Comparison of ENCODE assay signal across 9 cellular contexts in genomic region chr3:19945405-19946290, GRCh38. TPM values are rescaled to one million over a fixed set of nuclear protein-coding genes. Genes with fewer than 3 reads are reported as not detected.
A peak's percentile ranks its signal among the peaks of the same experiment; 100 is the strongest.
DNase-seq lines count a peak whose midpoint lies in the region; ATAC-seq and TF ChIP-seq lines count a peak whose summit lies in the region.
"Had no signal": no experiment of that assay in that cellular context is flagged by ENCODE, and none has a peak within 500 bp of the region (broad histone marks: within the 10 kb centered on the region; RNA-seq: fewer than 3 reads in every experiment).

No MANE protein-coding gene starts in this region.

- DNase-seq in HuH-7 (ENCODE audit: low spot score) (peak; percentile 29), ascending aorta (ENCODE audit: low spot score in 2 of 2) (no peak), lung microvascular endothelial cell (ENCODE audit: low read depth in 2 of 2) (peak; percentile 1 to 6), omental fat pad (ENCODE audit: low spot score) (no peak)
- DNase-seq in activated effector memory CD4-positive, alpha-beta T cell treated with Interleukin-2 at 50 U/mL for 16 hours, result no peak

- H3K4me1 ChIP-seq in ACC112 (ENCODE audit: control insufficient read depth, insufficient read depth, low read length, unreplicated experiment), result peaks cover 5% of the 10 kb centered on the region
- H3K4me1 ChIP-seq in ascending aorta, result peaks cover 10 to 16% of the 10 kb centered on the region in 2 donors
- H3K4me1 ChIP-seq in urinary bladder (ENCODE audit: insufficient read depth), result no peaks in the 10 kb centered on the region

- H3K36me3 ChIP-seq in ACC112 (ENCODE audit: insufficient read depth, low read length), result no peaks in the 10 kb centered on the region; the same call in none of the 2 replicates
- no peaks in the 10 kb centered on the region for H3K36me3 ChIP-seq in ascending aorta
- H3K36me3 ChIP-seq in urinary bladder (ENCODE audit: insufficient read depth), result no peaks in the 10 kb centered on the region

- TF ChIP-seq CTCF in ascending aorta (IDR thresholded peaks at IDR 0.05), result no peak
- TF ChIP-seq CTCF in omental fat pad (IDR thresholded peaks at IDR 0.05), result no peak

- intact Hi-C loops in ascending aorta (cut with DNase I), result loop anchor here (1.0 to 10.0 kb wide), 5 partner anchors 56 to 1521 kb away; partner anchors contain the start of genes SATB1 and SGO1

- 89% methylated on average over 18 of the region's 18 CpGs for WGBS in urinary bladder

- peaks cover 34% of the 10 kb centered on the region for H3K79me2 ChIP-seq in ACC112 (ENCODE audit: control insufficient read depth, insufficient read depth, low read length, unreplicated experiment)

- ATAC-seq in GM21515 (IDR thresholded peaks at IDR 0.05; ENCODE audit: unreplicated experiment), result no peak
- ATAC-seq in omental fat pad (ENCODE audit: low FRiP score), result no peak

- H3K4me3 ChIP-seq in ACC112 (ENCODE audit: low read depth, low read length) (peak overlapping the region; percentile 99), ascending aorta (peak overlapping the region; percentile 94 to 99), urinary bladder (ENCODE audit: low read depth, low read length) (peak overlapping the region; percentile 66)

- no peaks in the 10 kb centered on the region for H3K9me3 ChIP-seq in ascending aorta

- H3K27ac ChIP-seq in ACC112 (ENCODE audit: low read depth, low read length), result peak overlapping the region; percentile 94
- H3K27ac ChIP-seq in ascending aorta, result peak overlapping the region; percentile 100
- no peak overlapping the region for H3K27ac ChIP-seq in urinary bladder (ENCODE audit: low read depth)

- H3K27me3 ChIP-seq in ACC112 (ENCODE audit: insufficient read depth, low read length), result no peaks in the 10 kb centered on the region
- no peaks in the 10 kb centered on the region for H3K27me3 ChIP-seq in ascending aorta

- H2AFZ ChIP-seq in ACC112 (ENCODE audit: low read length, unreplicated experiment), result peak overlapping the region; percentile 89

RNA-seq across cellular contexts. Expression of gene RAB5A, which starts 1.2 kb away (rescaled TPM):
- total RNA-seq in ascending aorta (54.9 TPM), lung microvascular endothelial cell (60.4 and 75.2 TPM in 2 replicates), urinary bladder (104 TPM), omental fat pad (10 to 100 TPM; 65.7 to 96.8 (median 85.8) TPM)
- polyA plus RNA-seq in urinary bladder, result 35.9 TPM

RNA-seq across cellular contexts. Expression of gene EFHB, which starts 11.6 kb away (rescaled TPM):
- total RNA-seq in ascending aorta, result not detected
- under 0.01 and 0.20 TPM in 2 replicates for total RNA-seq in lung microvascular endothelial cell
- total RNA-seq in urinary bladder, result not detected
- polyA plus RNA-seq in urinary bladder, result 1.4 TPM
- total RNA-seq in omental fat pad, result 1 to 10 TPM in 2 of 4 donors, under 1 TPM in 1, not detected in 1; 0.44 to 1.6 (median 1.1) TPM
- total RNA-seq: glomerular endothelial cell had no signal

Comparison
In these comparisons a context has a peak if more than half of its experiments do, and no peak if none do; other contexts are left out.
1. DNase-seq: peak in HuH-7 (single experiment) and lung microvascular endothelial cell (2 of 2); none in ascending aorta (0 of 2), activated effector memory CD4-positive, alpha-beta T cell treated with Interleukin-2 at 50 U/mL for 16 hours (single experiment) and omental fat pad (single experiment).
2. Peak in every context shown above with its lines, with median percentiles within 50 percentile points of each other: H3K4me3 ChIP-seq.